Comparison of ENCODE assay signal across 1 cellular context in the genomic region with DNA sequence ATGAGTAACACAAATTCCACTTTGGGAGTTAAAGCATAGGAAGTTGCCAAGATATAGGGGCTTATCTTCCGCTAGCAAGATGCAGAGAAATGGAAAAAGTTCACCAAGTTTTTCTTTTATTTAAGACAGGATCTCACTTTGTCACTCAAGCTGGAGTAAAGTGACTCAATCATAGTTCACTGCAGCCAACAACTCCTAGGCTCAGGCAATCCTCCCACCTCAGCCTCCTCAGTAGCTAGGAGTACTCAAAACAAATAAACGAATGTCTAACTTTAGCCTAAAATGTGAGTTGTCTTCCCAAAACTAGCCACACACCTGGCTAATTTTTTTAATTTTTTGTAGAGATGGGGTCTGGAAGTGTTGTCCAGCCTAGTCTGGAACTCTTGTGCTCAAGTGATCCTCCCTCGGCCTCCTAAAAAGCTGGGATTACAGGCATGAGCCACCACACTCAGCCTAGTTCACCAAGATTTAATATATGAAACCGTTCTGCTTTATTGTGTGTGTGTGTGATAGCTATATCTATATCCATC.
TF ChIP-seq lines count a peak whose summit lies in the region.

No MANE protein-coding gene starts in this region.

TF ChIP-seq in K562, 482 proteins besides CTCF, POLR2A, EP300 and RAD21 (continues in another document):
- TF ChIP-seq TAF1 (IDR thresholded peaks at IDR 0.05; ENCODE audit: control insufficient read depth, extremely low read depth, insufficient read depth, low read length, severe bottlenecking): no peak
- TF ChIP-seq ARID3A (IDR thresholded peaks at IDR 0.05; ENCODE audit: borderline replicate concordance, low read depth, low read length): no peak
- TF ChIP-seq ILF3 (IDR thresholded peaks at IDR 0.05; ENCODE audit: borderline replicate concordance): peak; percentile 90
- no peak for TF ChIP-seq STAG1 (CRISPR knock-in tag; IDR thresholded peaks at IDR 0.05; ENCODE audit: borderline replicate concordance)
- no peak for TF ChIP-seq TAF9B (IDR thresholded peaks at IDR 0.05; ENCODE audit: partially characterized antibody)
- TF ChIP-seq, protein P1, sequence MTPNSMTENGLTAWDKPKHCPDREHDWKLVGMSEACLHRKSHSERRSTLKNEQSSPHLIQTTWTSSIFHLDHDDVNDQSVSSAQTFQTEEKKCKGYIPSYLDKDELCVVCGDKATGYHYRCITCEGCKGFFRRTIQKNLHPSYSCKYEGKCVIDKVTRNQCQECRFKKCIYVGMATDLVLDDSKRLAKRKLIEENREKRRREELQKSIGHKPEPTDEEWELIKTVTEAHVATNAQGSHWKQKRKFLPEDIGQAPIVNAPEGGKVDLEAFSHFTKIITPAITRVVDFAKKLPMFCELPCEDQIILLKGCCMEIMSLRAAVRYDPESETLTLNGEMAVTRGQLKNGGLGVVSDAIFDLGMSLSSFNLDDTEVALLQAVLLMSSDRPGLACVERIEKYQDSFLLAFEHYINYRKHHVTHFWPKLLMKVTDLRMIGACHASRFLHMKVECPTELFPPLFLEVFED (CRISPR knock-in tag; conservative IDR thresholded peaks at IDR 0.05): peak; percentile 78
- no peak for TF ChIP-seq ZNF324 (CRISPR knock-in tag; IDR thresholded peaks at IDR 0.05)
- TF ChIP-seq SNRNP70 (optimal IDR thresholded peaks at IDR 0.05; ENCODE audit: low read depth, low read length): no peak
- no peak for TF ChIP-seq CTCFL (IDR thresholded peaks at IDR 0.05; ENCODE audit: borderline replicate concordance, insufficient read depth, low read depth, low read length, poor library complexity, severe bottlenecking)
- no peak for TF ChIP-seq FOS (IDR thresholded peaks at IDR 0.05; ENCODE audit: extremely low read depth, insufficient read length)
- no peak for TF ChIP-seq DDX20 (tag; IDR thresholded peaks at IDR 0.05; ENCODE audit: low read depth)
- TF ChIP-seq ZSCAN29 (IDR thresholded peaks at IDR 0.05): no peak
- no peak for TF ChIP-seq ZNF175 (CRISPR knock-in tag; IDR thresholded peaks at IDR 0.05; ENCODE audit: low read depth)
- TF ChIP-seq ELK1 (CRISPR knock-in tag; IDR thresholded peaks at IDR 0.05): no peak
- no peak for TF ChIP-seq TBL1XR1 (IDR thresholded peaks at IDR 0.05; ENCODE audit: low read length in 2 of 2)
- TF ChIP-seq, protein P2, sequence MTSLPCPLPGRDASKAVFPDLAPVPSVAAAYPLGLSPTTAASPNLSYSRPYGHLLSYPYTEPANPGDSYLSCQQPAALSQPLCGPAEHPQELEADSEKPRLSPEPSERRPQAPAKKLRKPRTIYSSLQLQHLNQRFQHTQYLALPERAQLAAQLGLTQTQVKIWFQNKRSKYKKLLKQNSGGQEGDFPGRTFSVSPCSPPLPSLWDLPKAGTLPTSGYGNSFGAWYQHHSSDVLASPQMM (CRISPR knock-in tag; IDR thresholded peaks at IDR 0.05): no peak
- TF ChIP-seq ZNF143 (CRISPR knock-in tag; IDR thresholded peaks at IDR 0.05): no peak
- TF ChIP-seq NCOA6 (IDR thresholded peaks at IDR 0.05): 0 out of 2 replicates have a peak, but pooled peaks have one; percentile 29
- TF ChIP-seq CAMTA2 (CRISPR knock-in tag; conservative IDR thresholded peaks at IDR 0.05): no peak
- TF ChIP-seq, protein P3, sequence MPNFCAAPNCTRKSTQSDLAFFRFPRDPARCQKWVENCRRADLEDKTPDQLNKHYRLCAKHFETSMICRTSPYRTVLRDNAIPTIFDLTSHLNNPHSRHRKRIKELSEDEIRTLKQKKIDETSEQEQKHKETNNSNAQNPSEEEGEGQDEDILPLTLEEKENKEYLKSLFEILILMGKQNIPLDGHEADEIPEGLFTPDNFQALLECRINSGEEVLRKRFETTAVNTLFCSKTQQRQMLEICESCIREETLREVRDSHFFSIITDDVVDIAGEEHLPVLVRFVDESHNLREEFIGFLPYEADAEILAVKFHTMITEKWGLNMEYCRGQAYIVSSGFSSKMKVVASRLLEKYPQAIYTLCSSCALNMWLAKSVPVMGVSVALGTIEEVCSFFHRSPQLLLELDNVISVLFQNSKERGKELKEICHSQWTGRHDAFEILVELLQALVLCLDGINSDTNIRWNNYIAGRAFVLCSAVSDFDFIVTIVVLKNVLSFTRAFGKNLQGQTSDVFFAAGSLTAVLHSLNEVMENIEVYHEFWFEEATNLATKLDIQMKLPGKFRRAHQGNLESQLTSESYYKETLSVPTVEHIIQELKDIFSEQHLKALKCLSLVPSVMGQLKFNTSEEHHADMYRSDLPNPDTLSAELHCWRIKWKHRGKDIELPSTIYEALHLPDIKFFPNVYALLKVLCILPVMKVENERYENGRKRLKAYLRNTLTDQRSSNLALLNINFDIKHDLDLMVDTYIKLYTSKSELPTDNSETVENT (CRISPR knock-in tag; IDR thresholded peaks at IDR 0.05): no peak
- TF ChIP-seq, protein P4, sequence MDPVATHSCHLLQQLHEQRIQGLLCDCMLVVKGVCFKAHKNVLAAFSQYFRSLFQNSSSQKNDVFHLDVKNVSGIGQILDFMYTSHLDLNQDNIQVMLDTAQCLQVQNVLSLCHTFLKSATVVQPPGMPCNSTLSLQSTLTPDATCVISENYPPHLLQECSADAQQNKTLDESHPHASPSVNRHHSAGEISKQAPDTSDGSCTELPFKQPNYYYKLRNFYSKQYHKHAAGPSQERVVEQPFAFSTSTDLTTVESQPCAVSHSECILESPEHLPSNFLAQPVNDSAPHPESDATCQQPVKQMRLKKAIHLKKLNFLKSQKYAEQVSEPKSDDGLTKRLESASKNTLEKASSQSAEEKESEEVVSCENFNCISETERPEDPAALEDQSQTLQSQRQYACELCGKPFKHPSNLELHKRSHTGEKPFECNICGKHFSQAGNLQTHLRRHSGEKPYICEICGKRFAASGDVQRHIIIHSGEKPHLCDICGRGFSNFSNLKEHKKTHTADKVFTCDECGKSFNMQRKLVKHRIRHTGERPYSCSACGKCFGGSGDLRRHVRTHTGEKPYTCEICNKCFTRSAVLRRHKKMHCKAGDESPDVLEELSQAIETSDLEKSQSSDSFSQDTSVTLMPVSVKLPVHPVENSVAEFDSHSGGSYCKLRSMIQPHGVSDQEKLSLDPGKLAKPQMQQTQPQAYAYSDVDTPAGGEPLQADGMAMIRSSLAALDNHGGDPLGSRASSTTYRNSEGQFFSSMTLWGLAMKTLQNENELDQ (CRISPR knock-in tag; IDR thresholded peaks at IDR 0.05; ENCODE audit: borderline replicate concordance): no peak
- TF ChIP-seq CREBBP (IDR thresholded peaks at IDR 0.05; ENCODE audit: low read depth, low read length): no peak
- TF ChIP-seq ELF2 (CRISPR knock-in tag; IDR thresholded peaks at IDR 0.05): no peak
- TF ChIP-seq ZNF12 (CRISPR knock-in tag; IDR thresholded peaks at IDR 0.05): no peak
- TF ChIP-seq ZNF212 (CRISPR knock-in tag; IDR thresholded peaks at IDR 0.05): no peak
- TF ChIP-seq POU5F1 (IDR thresholded peaks at IDR 0.05; ENCODE audit: borderline replicate concordance, low read depth, low read length, partially characterized antibody): no peak
- TF ChIP-seq MYC (IDR thresholded peaks at IDR 0.05; ENCODE audit: low read depth, low read length): no peak
- no peak for TF ChIP-seq MYC (CRISPR knock-in tag; IDR thresholded peaks at IDR 0.05; ENCODE audit: borderline replicate concordance, low read depth)
- TF ChIP-seq ARID1B (IDR thresholded peaks at IDR 0.05): no peak
- TF ChIP-seq ATF6 (CRISPR knock-in tag; IDR thresholded peaks at IDR 0.05): no peak
- TF ChIP-seq BRCA1 (IDR thresholded peaks at IDR 0.05): no peak
- TF ChIP-seq BRCA1 (CRISPR knock-in tag; IDR thresholded peaks at IDR 0.05): no peak
- TF ChIP-seq JUN (IDR thresholded peaks at IDR 0.05; ENCODE audit: borderline replicate concordance, low read depth, low read length): no peak
- TF ChIP-seq JUN (CRISPR knock-in tag; IDR thresholded peaks at IDR 0.05; ENCODE audit: borderline replicate concordance): no peak
- no peak for TF ChIP-seq ZNF583 (CRISPR knock-in tag; IDR thresholded peaks at IDR 0.05)
- TF ChIP-seq E2F8 (IDR thresholded peaks at IDR 0.05; ENCODE audit: low read depth, partially characterized antibody): peak; percentile 57
- peak; percentile 44; the same call in 1 of the 2 replicates for TF ChIP-seq ZNF696 (CRISPR knock-in tag; conservative IDR thresholded peaks at IDR 0.05)
- TF ChIP-seq MEIS2 (IDR thresholded peaks at IDR 0.05; ENCODE audit: partially characterized antibody): peak; percentile 4
- TF ChIP-seq, protein P5, sequence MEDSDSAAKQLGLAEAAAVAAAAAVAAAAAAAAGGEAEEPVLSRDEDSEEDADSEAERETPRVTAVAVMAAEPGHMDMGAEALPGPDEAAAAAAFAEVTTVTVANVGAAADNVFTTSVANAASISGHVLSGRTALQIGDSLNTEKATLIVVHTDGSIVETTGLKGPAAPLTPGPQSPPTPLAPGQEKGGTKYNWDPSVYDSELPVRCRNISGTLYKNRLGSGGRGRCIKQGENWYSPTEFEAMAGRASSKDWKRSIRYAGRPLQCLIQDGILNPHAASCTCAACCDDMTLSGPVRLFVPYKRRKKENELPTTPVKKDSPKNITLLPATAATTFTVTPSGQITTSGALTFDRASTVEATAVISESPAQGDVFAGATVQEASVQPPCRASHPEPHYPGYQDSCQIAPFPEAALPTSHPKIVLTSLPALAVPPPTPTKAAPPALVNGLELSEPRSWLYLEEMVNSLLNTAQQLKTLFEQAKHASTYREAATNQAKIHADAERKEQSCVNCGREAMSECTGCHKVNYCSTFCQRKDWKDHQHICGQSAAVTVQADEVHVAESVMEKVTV (CRISPR knock-in tag; IDR thresholded peaks at IDR 0.05): no peak
- no peak for TF ChIP-seq ZBTB9 (CRISPR knock-in tag; IDR thresholded peaks at IDR 0.05)
